Comparison of ENCODE assay signal across 2 cellular contexts in the genomic region with DNA sequence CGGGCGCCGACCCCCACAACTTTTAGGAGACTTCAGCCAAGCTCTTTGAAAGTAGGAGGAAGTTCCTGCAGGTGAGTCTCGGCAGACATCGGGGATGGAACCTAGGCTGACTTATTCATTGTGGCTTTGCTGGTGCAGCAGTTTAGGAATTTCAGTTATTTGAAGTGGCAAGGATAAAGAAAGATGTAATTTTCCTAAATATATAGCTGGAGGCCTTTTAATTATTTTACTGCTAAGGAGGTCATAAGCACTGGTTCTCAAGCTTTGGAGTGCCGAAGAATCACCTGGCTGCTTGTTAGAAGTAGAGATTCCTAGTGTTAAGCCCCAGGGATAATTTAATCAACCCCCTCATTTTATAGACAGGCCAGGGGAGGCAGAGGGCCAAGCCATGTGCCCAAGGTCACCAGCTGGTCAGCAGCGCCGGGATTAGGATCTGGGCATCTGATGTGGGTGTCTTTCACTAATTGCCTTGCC.
TF ChIP-seq lines count a peak whose summit lies in the region.

No MANE protein-coding gene starts in this region.

TF ChIP-seq in SK-N-SH, 30 proteins besides CTCF, POLR2A, EP300 and RAD21 (continued from another document):
- TF ChIP-seq, protein P1, sequence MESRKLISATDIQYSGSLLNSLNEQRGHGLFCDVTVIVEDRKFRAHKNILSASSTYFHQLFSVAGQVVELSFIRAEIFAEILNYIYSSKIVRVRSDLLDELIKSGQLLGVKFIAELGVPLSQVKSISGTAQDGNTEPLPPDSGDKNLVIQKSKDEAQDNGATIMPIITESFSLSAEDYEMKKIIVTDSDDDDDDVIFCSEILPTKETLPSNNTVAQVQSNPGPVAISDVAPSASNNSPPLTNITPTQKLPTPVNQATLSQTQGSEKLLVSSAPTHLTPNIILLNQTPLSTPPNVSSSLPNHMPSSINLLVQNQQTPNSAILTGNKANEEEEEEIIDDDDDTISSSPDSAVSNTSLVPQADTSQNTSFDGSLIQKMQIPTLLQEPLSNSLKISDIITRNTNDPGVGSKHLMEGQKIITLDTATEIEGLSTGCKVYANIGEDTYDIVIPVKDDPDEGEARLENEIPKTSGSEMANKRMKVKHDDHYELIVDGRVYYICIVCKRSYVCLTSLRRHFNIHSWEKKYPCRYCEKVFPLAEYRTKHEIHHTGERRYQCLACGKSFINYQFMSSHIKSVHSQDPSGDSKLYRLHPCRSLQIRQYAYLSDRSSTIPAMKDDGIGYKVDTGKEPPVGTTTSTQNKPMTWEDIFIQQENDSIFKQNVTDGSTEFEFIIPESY (IDR thresholded peaks at IDR 0.05; ENCODE audit: borderline replicate concordance, low read depth): no peak
- peak; percentile 68 for TF ChIP-seq RCOR1 (IDR thresholded peaks at IDR 0.05; ENCODE audit: low read length)
- TF ChIP-seq GATA2 (CRISPR knock-in tag; IDR thresholded peaks at IDR 0.05): peak; percentile 63
TF ChIP-seq in SK-N-SH: peak in this region for 5.

TF ChIP-seq in SK-N-SH treated with all-trans-retinoic acid at 6 μM for 48 hours, 23 proteins besides CTCF, POLR2A, EP300 and RAD21 (continued from another document):
- TF ChIP-seq, protein P2, sequence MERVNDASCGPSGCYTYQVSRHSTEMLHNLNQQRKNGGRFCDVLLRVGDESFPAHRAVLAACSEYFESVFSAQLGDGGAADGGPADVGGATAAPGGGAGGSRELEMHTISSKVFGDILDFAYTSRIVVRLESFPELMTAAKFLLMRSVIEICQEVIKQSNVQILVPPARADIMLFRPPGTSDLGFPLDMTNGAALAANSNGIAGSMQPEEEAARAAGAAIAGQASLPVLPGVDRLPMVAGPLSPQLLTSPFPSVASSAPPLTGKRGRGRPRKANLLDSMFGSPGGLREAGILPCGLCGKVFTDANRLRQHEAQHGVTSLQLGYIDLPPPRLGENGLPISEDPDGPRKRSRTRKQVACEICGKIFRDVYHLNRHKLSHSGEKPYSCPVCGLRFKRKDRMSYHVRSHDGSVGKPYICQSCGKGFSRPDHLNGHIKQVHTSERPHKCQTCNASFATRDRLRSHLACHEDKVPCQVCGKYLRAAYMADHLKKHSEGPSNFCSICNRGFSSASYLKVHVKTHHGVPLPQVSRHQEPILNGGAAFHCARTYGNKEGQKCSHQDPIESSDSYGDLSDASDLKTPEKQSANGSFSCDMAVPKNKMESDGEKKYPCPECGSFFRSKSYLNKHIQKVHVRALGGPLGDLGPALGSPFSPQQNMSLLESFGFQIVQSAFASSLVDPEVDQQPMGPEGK (CRISPR knock-in tag; IDR thresholded peaks at IDR 0.05; ENCODE audit: borderline replicate concordance): no peak
- TF ChIP-seq PPARA (CRISPR knock-in tag; IDR thresholded peaks at IDR 0.05; ENCODE audit: borderline replicate concordance) (no peak), ZFP30 (CRISPR knock-in tag; IDR thresholded peaks at IDR 0.05) (no peak), ZFP3 (CRISPR knock-in tag; IDR thresholded peaks at IDR 0.05) (no peak), ISL1 (CRISPR knock-in tag; IDR thresholded peaks at IDR 0.05) (no peak), CSDC2 (CRISPR knock-in tag; IDR thresholded peaks at IDR 0.05) (no peak), OSR1 (CRISPR knock-in tag; IDR thresholded peaks at IDR 0.05) (no peak), TCF4 (CRISPR knock-in tag; IDR thresholded peaks at IDR 0.05; ENCODE audit: borderline replicate concordance) (no peak), RARB (CRISPR knock-in tag; IDR thresholded peaks at IDR 0.05) (no peak)
- TF ChIP-seq, protein P3, sequence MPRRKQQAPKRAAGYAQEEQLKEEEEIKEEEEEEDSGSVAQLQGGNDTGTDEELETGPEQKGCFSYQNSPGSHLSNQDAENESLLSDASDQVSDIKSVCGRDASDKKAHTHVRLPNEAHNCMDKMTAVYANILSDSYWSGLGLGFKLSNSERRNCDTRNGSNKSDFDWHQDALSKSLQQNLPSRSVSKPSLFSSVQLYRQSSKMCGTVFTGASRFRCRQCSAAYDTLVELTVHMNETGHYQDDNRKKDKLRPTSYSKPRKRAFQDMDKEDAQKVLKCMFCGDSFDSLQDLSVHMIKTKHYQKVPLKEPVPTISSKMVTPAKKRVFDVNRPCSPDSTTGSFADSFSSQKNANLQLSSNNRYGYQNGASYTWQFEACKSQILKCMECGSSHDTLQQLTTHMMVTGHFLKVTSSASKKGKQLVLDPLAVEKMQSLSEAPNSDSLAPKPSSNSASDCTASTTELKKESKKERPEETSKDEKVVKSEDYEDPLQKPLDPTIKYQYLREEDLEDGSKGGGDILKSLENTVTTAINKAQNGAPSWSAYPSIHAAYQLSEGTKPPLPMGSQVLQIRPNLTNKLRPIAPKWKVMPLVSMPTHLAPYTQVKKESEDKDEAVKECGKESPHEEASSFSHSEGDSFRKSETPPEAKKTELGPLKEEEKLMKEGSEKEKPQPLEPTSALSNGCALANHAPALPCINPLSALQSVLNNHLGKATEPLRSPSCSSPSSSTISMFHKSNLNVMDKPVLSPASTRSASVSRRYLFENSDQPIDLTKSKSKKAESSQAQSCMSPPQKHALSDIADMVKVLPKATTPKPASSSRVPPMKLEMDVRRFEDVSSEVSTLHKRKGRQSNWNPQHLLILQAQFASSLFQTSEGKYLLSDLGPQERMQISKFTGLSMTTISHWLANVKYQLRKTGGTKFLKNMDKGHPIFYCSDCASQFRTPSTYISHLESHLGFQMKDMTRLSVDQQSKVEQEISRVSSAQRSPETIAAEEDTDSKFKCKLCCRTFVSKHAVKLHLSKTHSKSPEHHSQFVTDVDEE (CRISPR knock-in tag; IDR thresholded peaks at IDR 0.05): no peak
- TF ChIP-seq, protein P4, sequence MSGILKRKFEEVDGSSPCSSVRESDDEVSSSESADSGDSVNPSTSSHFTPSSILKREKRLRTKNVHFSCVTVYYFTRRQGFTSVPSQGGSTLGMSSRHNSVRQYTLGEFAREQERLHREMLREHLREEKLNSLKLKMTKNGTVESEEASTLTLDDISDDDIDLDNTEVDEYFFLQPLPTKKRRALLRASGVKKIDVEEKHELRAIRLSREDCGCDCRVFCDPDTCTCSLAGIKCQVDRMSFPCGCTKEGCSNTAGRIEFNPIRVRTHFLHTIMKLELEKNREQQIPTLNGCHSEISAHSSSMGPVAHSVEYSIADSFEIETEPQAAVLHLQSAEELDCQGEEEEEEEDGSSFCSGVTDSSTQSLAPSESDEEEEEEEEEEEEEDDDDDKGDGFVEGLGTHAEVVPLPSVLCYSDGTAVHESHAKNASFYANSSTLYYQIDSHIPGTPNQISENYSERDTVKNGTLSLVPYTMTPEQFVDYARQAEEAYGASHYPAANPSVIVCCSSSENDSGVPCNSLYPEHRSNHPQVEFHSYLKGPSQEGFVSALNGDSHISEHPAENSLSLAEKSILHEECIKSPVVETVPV (CRISPR knock-in tag; IDR thresholded peaks at IDR 0.05): no peak
